In genomic region chr16:9122969-9123368, GRCh38 we compare ENCODE assay signal across 18 cellular contexts. TPM values are rescaled to one million over a fixed set of nuclear protein-coding genes. Genes with fewer than 3 reads are reported as not detected.
DNase-seq lines count a peak whose midpoint lies in the region; ATAC-seq and TF ChIP-seq lines count a peak whose summit lies in the region.
"Had no signal": no experiment of that assay in that cellular context is flagged by ENCODE, and none has a peak within 500 bp of the region (broad histone marks: within the 10 kb centered on the region; RNA-seq: fewer than 3 reads in every experiment).

No MANE protein-coding gene starts in this region.

- H3K4me3 Mint-ChIP-seq in CD8-positive, alpha-beta memory T cell = no peak overlapping the region
- H3K4me3 Mint-ChIP-seq in activated naive CD8-positive, alpha-beta T cell treated with anti-CD3 and anti-CD28 coated beads for 36 hours = no peak overlapping the region

- H3K36me3 Mint-ChIP-seq in CD8-positive, alpha-beta memory T cell = peaks cover 0 to 63% (median 4%) of the 10 kb centered on the region in 3 donors
- peaks cover 47% of the 10 kb centered on the region for H3K36me3 Mint-ChIP-seq in activated naive CD8-positive, alpha-beta T cell treated with anti-CD3 and anti-CD28 coated beads for 36 hours

- no peaks in the 10 kb centered on the region for H3K9me3 ChIP-seq in BLaER1 treated with 17β-estradiol and CSF1 and Interleukin-3, amounts not matched to agents 10 nM and 100 nM (replicated peaks in 1 of 11)
- H3K9me3 ChIP-seq in CD8-positive, alpha-beta memory T cell (ENCODE audit: low read length) = no peaks in the 10 kb centered on the region
- H3K9me3 ChIP-seq in osteoblast (ENCODE audit: low read depth, low read length) (no peaks in the 10 kb centered on the region), upper lobe of left lung (no peaks in the 10 kb centered on the region)
- H3K9me3 ChIP-seq: HAP-1, pancreas, testis had no signal

- peaks cover 65 to 100% (median 97%) of the 10 kb centered on the region in 11 experiments for H4K20me1 ChIP-seq in BLaER1 treated with 17β-estradiol and CSF1 and Interleukin-3, amounts not matched to agents 10 nM and 100 nM
- peaks cover 84% of the 10 kb centered on the region for H4K20me1 ChIP-seq in osteoblast (ENCODE audit: insufficient read depth, low read length)

- no peak for TF ChIP-seq EP300 in upper lobe of left lung (IDR thresholded peaks at IDR 0.05)

- peak overlapping the region in 5 of 11 experiments; percentile 11 to 48 (median 38); a peak in 1 of 22 replicates for H3K9ac ChIP-seq in BLaER1 treated with 17β-estradiol and CSF1 and Interleukin-3, amounts not matched to agents 10 nM and 100 nM

- peaks cover 80% of the 10 kb centered on the region for H3K79me2 ChIP-seq in osteoblast (ENCODE audit: insufficient read depth, low read length)

- H3K27me3 ChIP-seq in BLaER1 treated with 17β-estradiol and CSF1 and Interleukin-3, amounts not matched to agents 10 nM and 100 nM = no peaks in the 10 kb centered on the region
- H3K27me3 ChIP-seq in CD8-positive, alpha-beta memory T cell (ENCODE audit: insufficient read depth, low read length, poor library complexity, severe bottlenecking) = no peaks in the 10 kb centered on the region
- H3K27me3 ChIP-seq in osteoblast (ENCODE audit: insufficient read depth, low read length) = no peaks in the 10 kb centered on the region
- no peaks in the 10 kb centered on the region for H3K27me3 ChIP-seq in upper lobe of left lung
- H3K27me3 ChIP-seq: pancreas, testis had no signal

- peaks cover 23 to 68% (median 38%) of the 10 kb centered on the region in 11 experiments; a peak in 19 of 22 replicates for H3K36me3 ChIP-seq in BLaER1 treated with 17β-estradiol and CSF1 and Interleukin-3, amounts not matched to agents 10 nM and 100 nM
- H3K36me3 ChIP-seq in CD8-positive, alpha-beta memory T cell (ENCODE audit: insufficient read depth, low read length) = peaks cover 9% of the 10 kb centered on the region
- H3K36me3 ChIP-seq in osteoblast (ENCODE audit: insufficient read depth, low read length) = peaks cover 39% of the 10 kb centered on the region
- peaks cover 0 to 49% (median 2%) of the 10 kb centered on the region in 4 donors for H3K36me3 ChIP-seq in upper lobe of left lung

- 75 to 97% methylated on average over 2 of the region's 2 CpGs for WGBS in upper lobe of left lung, 2 donors

- no peaks in the 10 kb centered on the region for H3K27me3 Mint-ChIP-seq in CD8-positive, alpha-beta memory T cell
- no peaks in the 10 kb centered on the region for H3K27me3 Mint-ChIP-seq in activated naive CD8-positive, alpha-beta T cell treated with anti-CD3 and anti-CD28 coated beads for 36 hours

- no peak for DNase-seq in CD8-positive, alpha-beta memory T cell
- DNase-seq in activated naive CD8-positive, alpha-beta T cell treated with anti-CD3 and anti-CD28 coated beads for 36 hours = no peak
- DNase-seq in osteoblast (ENCODE audit: insufficient read length, low spot score, missing footprints) (no peak), upper lobe of left lung (no peak), GOT3 (lab: John Stamatoyannopoulos, UW) (no peak)
- DNase-seq: DND-41; foreskin melanocyte; left cardiac atrium; NCI-H1436; NCI-H82; pancreas; stimulated activated CD4-positive, alpha-beta T cell treated with anti-CD3 and anti-CD28 coated beads, Interleukin-2, amount 100 ng/mL, for 48 hours; T-helper 1 cell; testis had no signal

- H2AFZ ChIP-seq in osteoblast (ENCODE audit: low read length) = no peak overlapping the region

- no peaks in the 10 kb centered on the region for H3K9me3 Mint-ChIP-seq in CD8-positive, alpha-beta memory T cell
- no peaks in the 10 kb centered on the region for H3K9me3 Mint-ChIP-seq in activated naive CD8-positive, alpha-beta T cell treated with anti-CD3 and anti-CD28 coated beads for 36 hours

- peak overlapping the region in 7 of 11 experiments; percentile 45 to 85 (median 70); a peak in 11 of 22 replicates for H3K27ac ChIP-seq in BLaER1 treated with 17β-estradiol and CSF1 and Interleukin-3, amounts not matched to agents 10 nM and 100 nM
- no peak overlapping the region for H3K27ac ChIP-seq in CD8-positive, alpha-beta memory T cell (ENCODE audit: low read depth, low read length)
- H3K27ac ChIP-seq in osteoblast (ENCODE audit: low read depth, low read length) (peak overlapping the region; percentile 5), upper lobe of left lung (no peak overlapping the region)
- H3K27ac ChIP-seq: pancreas, testis had no signal

- peak overlapping the region in 5 of 8 donors; percentile 26 to 72 (median 54) for H3K27ac Mint-ChIP-seq in CD8-positive, alpha-beta memory T cell
- peak overlapping the region; percentile 58 for H3K27ac Mint-ChIP-seq in activated naive CD8-positive, alpha-beta T cell treated with anti-CD3 and anti-CD28 coated beads for 36 hours

- POLR2A ChIA-PET in CD8-positive, alpha-beta memory T cell (lab: Charles Lee) = no interaction called here

- H3K4me1 ChIP-seq in BLaER1 treated with 17β-estradiol and CSF1 and Interleukin-3, amounts not matched to agents 10 nM and 100 nM = peaks cover 65 to 99% (median 73%) of the 10 kb centered on the region in 10 experiments
- H3K4me1 ChIP-seq in CD8-positive, alpha-beta memory T cell (ENCODE audit: insufficient read depth, low read length) = peaks cover 19% of the 10 kb centered on the region
- peaks cover 46% of the 10 kb centered on the region for H3K4me1 ChIP-seq in osteoblast (ENCODE audit: insufficient read depth, low read length)
- peaks cover 23 to 38% (median 27%) of the 10 kb centered on the region in 4 donors for H3K4me1 ChIP-seq in upper lobe of left lung
- H3K4me1 ChIP-seq: testis had no signal

- TF ChIP-seq CTCF in osteoblast (IDR thresholded peaks at IDR 0.05; ENCODE audit: extremely low read depth, low read depth, low read length) (no peak), upper lobe of left lung (IDR thresholded peaks at IDR 0.05) (no peak)

- peak overlapping the region; percentile 80 to 95 (median 88) for H3K4me2 ChIP-seq in BLaER1 treated with 17β-estradiol and CSF1 and Interleukin-3, amounts not matched to agents 10 nM and 100 nM
- H3K4me2 ChIP-seq in osteoblast (ENCODE audit: insufficient read depth, low read length) = no peak overlapping the region

- peaks cover 47 to 87% (median 70%) of the 10 kb centered on the region in 3 donors for H3K4me1 Mint-ChIP-seq in CD8-positive, alpha-beta memory T cell
- peaks cover 71% of the 10 kb centered on the region for H3K4me1 Mint-ChIP-seq in activated naive CD8-positive, alpha-beta T cell treated with anti-CD3 and anti-CD28 coated beads for 36 hours

- TF ChIP-seq POLR2A in upper lobe of left lung (IDR thresholded peaks at IDR 0.05) = no peak

- ATAC-seq in HG03460 (IDR thresholded peaks at IDR 0.05; ENCODE audit: unreplicated experiment) = no peak
- no peak for ATAC-seq in upper lobe of left lung (ENCODE audit: low FRiP score in 2 of 2)
- ATAC-seq: left cardiac atrium had no signal

- CTCF ChIA-PET in CD8-positive, alpha-beta memory T cell (lab: Charles Lee) = interaction anchor here (0.6 kb wide), 1 partner anchor 32 kb away, joined by 3 read pairs; the partner anchor contains the start of gene HAPSTR1

- H3K4me3 ChIP-seq in BLaER1 treated with 17β-estradiol and CSF1 and Interleukin-3, amounts not matched to agents 10 nM and 100 nM = no peak overlapping the region; a peak in 1 of 20 replicates
- H3K4me3 ChIP-seq in CD8-positive, alpha-beta memory T cell (ENCODE audit: low read length) = no peak overlapping the region
- H3K4me3 ChIP-seq in osteoblast (ENCODE audit: insufficient read depth, low read length) (no peak overlapping the region), upper lobe of left lung (no peak overlapping the region)
- H3K4me3 ChIP-seq: coronary artery, HAP-1, pancreas, testis had no signal

RNA-seq across cellular contexts. Expression of gene HAPSTR1, which starts 31.5 kb away (rescaled TPM):
- 10 to 100 TPM; 60.4 to 61.2 TPM for total RNA-seq in CD8-positive, alpha-beta memory T cell
- 21.3 TPM for polyA plus RNA-seq in CD8-positive, alpha-beta memory T cell
- 10 to 100 TPM; 64.5 to 65.5 TPM for total RNA-seq in activated naive CD8-positive, alpha-beta T cell treated with anti-CD3 and anti-CD28 coated beads for 36 hours
- 86.3 and 93.4 TPM in 2 replicates for total RNA-seq in osteoblast
- total RNA-seq in upper lobe of left lung = 10 to 100 TPM; 37.3 to 62.9 (median 46.0) TPM

Comparison
In these comparisons a context has a peak if more than half of its experiments do, and no peak if none do; other contexts are left out.
1. H3K27ac ChIP-seq: peak in BLaER1 treated with 17β-estradiol and CSF1 and Interleukin-3, amounts not matched to agents 10 nM and 100 nM (7 of 11) and osteoblast (single experiment); none in CD8-positive, alpha-beta memory T cell (single experiment) and upper lobe of left lung (0 of 4).